8 cellular contexts compared by ENCODE assay signal in the genomic region with DNA sequence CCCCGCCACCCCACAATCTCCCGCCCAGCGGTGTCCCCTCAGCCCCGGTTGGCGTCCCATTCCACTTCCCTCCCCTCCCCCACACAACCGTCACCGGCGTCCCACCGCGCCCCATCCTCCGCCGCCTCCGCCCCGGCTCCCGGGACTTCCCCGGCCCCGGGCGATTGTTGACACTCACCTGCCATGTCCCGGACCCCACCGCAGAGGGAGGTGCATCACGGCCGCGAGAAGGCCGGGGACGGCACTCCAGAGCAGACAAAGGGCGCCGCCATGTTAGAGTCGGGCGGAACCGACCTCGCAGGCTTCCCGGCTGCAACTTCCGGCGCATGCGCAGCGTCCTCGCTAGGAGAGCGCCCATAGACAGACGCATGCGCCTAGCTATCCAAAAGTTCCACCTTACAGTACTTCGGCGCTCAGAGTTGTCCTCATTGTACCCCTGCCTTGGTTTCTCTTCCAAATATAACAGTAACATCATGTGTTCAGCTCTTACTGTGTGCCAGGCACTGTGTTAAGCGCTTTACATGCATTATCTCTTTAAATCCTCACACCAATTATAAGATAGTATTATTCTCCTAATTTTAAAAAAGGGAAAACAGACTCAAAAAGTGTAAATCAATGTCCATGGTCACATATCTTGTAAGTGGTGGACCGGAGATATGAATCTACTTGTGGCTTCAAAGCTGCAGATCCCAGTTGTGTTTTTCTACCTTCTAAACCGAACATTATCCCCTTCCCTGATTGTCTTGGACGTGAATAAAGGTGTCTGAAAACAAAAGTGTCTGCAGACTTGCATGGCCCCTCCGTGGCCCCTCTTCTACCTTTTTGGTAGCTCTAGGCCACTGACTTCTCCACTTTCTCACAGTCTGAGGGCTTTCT. TPM values are rescaled to one million over a fixed set of nuclear protein-coding genes. Genes with fewer than 3 reads are reported as not detected.
DNase-seq lines count a peak whose midpoint lies in the region; ATAC-seq and TF ChIP-seq lines count a peak whose summit lies in the region.

TSS of gene ZBTB17 (minus strand) at position 297 of the 876 bp plus-strand sequence. CDS start 27,606 bp downstream, outside the sequence.

- intact Hi-C loops in Panc1 (cut with micrococcal nuclease; ENCODE audit: unreplicated experiment): no loop called here

- H3K9me3 ChIP-seq in Panc1 (ENCODE audit: control insufficient read depth, insufficient read depth, low read depth, low read length): no peaks in the 10 kb centered on the region
- H3K9me3 ChIP-seq in muscle layer of colon (ENCODE audit: low read length): no peaks in the 10 kb centered on the region

- H3K27ac ChIP-seq in KMS-11 (peak within 1 kb of the TSS; percentile 11; the same call in 1 of the 2 replicates), Panc1 (ENCODE audit: low read length) (peak within 1 kb of the TSS; percentile 82), muscle layer of colon (ENCODE audit: low read depth, low read length) (peak within 1 kb of the TSS; percentile 91)

- BruUV-seq in Panc1 (replicated peaks; lab: Mats Ljungman, UMichigan): no TSS peak

- ATAC-seq in GM21723 (IDR thresholded peaks at IDR 0.05; ENCODE audit: unreplicated experiment): peak; percentile 64
- peak; percentile 98 for ATAC-seq in Panc1
- peak; percentile 84 for ATAC-seq in activated T-cell treated with anti-CD3 and anti-CD28 coated beads, Interleukin-2, amount 50 U/mL, for 4 hours
- peak; percentile 95 for ATAC-seq in esophagus mucosa

- CTCF ChIA-PET in Panc1 (lab: Charles Lee): no interaction called here

- no peaks in the 10 kb centered on the region for H3K36me3 ChIP-seq in KMS-11 (ENCODE audit: insufficient read depth)
- H3K36me3 ChIP-seq in Panc1 (ENCODE audit: control insufficient read depth, insufficient read depth, low read length): no peaks in the 10 kb centered on the region
- peaks cover 19% of the 10 kb centered on the region for H3K36me3 ChIP-seq in muscle layer of colon (ENCODE audit: insufficient read depth, low read length)

- POLR2A ChIA-PET in Panc1 (lab: Charles Lee): no interaction called here

- H3K9ac ChIP-seq in KMS-11: peak within 1 kb of the TSS; percentile 57; the same call in 1 of the 2 replicates
- peak within 1 kb of the TSS; percentile 6 for H3K9ac ChIP-seq in muscle layer of colon (ENCODE audit: low read length)

- H3K79me2 ChIP-seq in KMS-11 (ENCODE audit: insufficient read depth, low read depth): peaks cover 18% of the 10 kb centered on the region; the same call in 1 of the 2 replicates

- no peaks in the 10 kb centered on the region for H3K9me3 Mint-ChIP-seq in activated T-cell treated with anti-CD3 and anti-CD28 coated beads, Interleukin-2, amount 50 U/mL, for 4 hours

- H4K20me1 ChIP-seq in KMS-11 (ENCODE audit: insufficient read depth): no peaks in the 10 kb centered on the region

- peaks cover 40% of the 10 kb centered on the region for H3K4me1 Mint-ChIP-seq in activated T-cell treated with anti-CD3 and anti-CD28 coated beads, Interleukin-2, amount 50 U/mL, for 4 hours (ENCODE audit: low read depth)

- peak within 1 kb of the TSS; percentile 99 for H3K4me2 ChIP-seq in KMS-11

- in situ Hi-C loops in Panc1 (cut with HindIII; ENCODE audit: low pct_unique_long_range_greater_than_20kb, low sequenced_read_pairs): no loop called here

- peaks cover 20% of the 10 kb centered on the region for H3K36me3 Mint-ChIP-seq in activated T-cell treated with anti-CD3 and anti-CD28 coated beads, Interleukin-2, amount 50 U/mL, for 4 hours (ENCODE audit: insufficient read depth)

- H3K4me3 ChIP-seq in KMS-11 (IDR thresholded peaks at IDR 0.05; ENCODE audit: insufficient read depth, low read depth, low read length) (no peak within 1 kb of the TSS), Panc1 (ENCODE audit: low read depth in 2 of 2, low read length in 2 of 2) (peak within 1 kb of the TSS; percentile 62 to 63), muscle layer of colon (ENCODE audit: low read depth in 1 of 2, low read length in 2 of 2) (peak within 1 kb of the TSS; percentile 44 to 97)

- H3K27me3 ChIP-seq in KMS-11 (ENCODE audit: insufficient read depth, low read depth) (no peaks in the 10 kb centered on the region), Panc1 (ENCODE audit: control insufficient read depth, insufficient read depth, low read length) (no peaks in the 10 kb centered on the region), muscle layer of colon (ENCODE audit: control insufficient read depth in 1 of 2, insufficient read depth in 2 of 2, low read length in 2 of 2) (no peaks in the 10 kb centered on the region)

- TF ChIP-seq CTCF in KMS-11 (conservative IDR thresholded peaks at IDR 0.05; ENCODE audit: low read depth, low read length): no peak
- TF ChIP-seq CTCF in Panc1 (IDR thresholded peaks at IDR 0.05): no peak

- DNase-seq in DMS153 (lab: John Stamatoyannopoulos, UW) (peak; percentile 69), Panc1 (ENCODE audit: low read depth, low spot score) (peak; percentile 67)
- peak; percentile 96 for DNase-seq in activated T-cell treated with anti-CD3 and anti-CD28 coated beads, Interleukin-2, amount 50 U/mL, for 4 hours
- DNase-seq in stimulated activated CD8-positive, alpha-beta memory T cell treated with anti-CD3 and anti-CD28 coated beads, Interleukin-7, amount 100 ng/mL, for 1 hour (ENCODE audit: low read depth in 2 of 2): peak; percentile 89 to 93

- H3K27me3 Mint-ChIP-seq in activated T-cell treated with anti-CD3 and anti-CD28 coated beads, Interleukin-2, amount 50 U/mL, for 4 hours (ENCODE audit: low read depth): no peaks in the 10 kb centered on the region

- H3K4me3 Mint-ChIP-seq in activated T-cell treated with anti-CD3 and anti-CD28 coated beads, Interleukin-2, amount 50 U/mL, for 4 hours: peak within 1 kb of the TSS; percentile 90

- H3K4me1 ChIP-seq in KMS-11 (ENCODE audit: low read depth, poor library complexity, severe bottlenecking) (peaks cover 8% of the 10 kb centered on the region), Panc1 (ENCODE audit: control insufficient read depth, insufficient read depth, low read length) (peaks cover 10% of the 10 kb centered on the region), muscle layer of colon (ENCODE audit: insufficient read depth, low read length) (peaks cover 15% of the 10 kb centered on the region)

- H2AFZ ChIP-seq in KMS-11 (ENCODE audit: low read depth): peak within 1 kb of the TSS; percentile 94

RNA-seq across cellular contexts. Expression of gene ZBTB17, which starts in this region (rescaled TPM):
- 41.6 TPM for total RNA-seq in Panc1 (2021; ENCODE audit: unreplicated experiment)
- 52.1 TPM for polyA plus RNA-seq in Panc1 (2012; ENCODE audit: insufficient read length)
- total RNA-seq in activated T-cell treated with anti-CD3 and anti-CD28 coated beads, Interleukin-2, amount 50 U/mL, for 4 hours: 10 to 100 TPM; 74.2 to 86.9 (median 81.1) TPM
- total RNA-seq in esophagus mucosa: 26.5 TPM

Comparison
In these comparisons a context has a peak if more than half of its experiments do, and no peak if none do; other contexts are left out.
1. H3K27ac ChIP-seq: peak in every context shown above with its lines; median percentile 91 in muscle layer of colon; 82 in Panc1; 11 in KMS-11.